ENCODE assay signal across 21 cellular contexts in the genomic region with DNA sequence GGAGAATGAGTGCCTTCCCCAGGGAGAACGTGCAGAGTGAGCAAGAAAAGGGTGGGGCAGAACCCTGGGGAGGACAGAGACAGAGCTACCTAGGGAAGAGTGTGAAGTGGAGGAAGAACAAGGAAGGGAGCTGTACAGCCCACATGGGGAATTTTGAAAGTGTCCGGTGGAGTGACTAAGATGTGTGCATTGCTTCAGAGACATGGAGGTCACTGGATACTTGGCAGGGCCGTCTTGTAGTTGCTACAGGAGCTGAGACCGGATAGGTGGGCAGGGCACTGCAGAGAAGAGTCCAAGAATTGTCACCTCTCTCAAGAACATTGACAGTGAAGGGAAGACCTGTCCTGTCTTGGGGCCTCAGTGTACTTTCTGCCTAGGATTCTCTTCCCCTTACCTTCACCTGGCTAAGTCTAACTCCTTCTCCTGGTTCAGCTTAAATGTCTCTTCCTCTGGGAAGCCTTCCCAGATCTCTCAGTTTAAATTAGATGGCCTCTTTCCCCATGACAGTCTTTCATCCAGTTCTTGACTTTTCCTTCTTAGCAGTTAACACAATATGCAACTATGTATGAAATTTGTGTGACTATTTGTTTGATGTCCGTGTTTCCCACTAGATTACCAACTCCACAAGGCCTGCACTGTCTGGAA. TPM values are rescaled to one million over a fixed set of nuclear protein-coding genes. Genes with fewer than 3 reads are reported as not detected.
A peak's percentile ranks its signal among the peaks of the same experiment; 100 is the strongest.
DNase-seq lines count a peak whose midpoint lies in the region; ATAC-seq and TF ChIP-seq lines count a peak whose summit lies in the region.
"Had no signal": no experiment of that assay in that cellular context is flagged by ENCODE, and none has a peak within 500 bp of the region (broad histone marks: within the 10 kb centered on the region; RNA-seq: fewer than 3 reads in every experiment).

No MANE protein-coding gene starts in this region.

- CTCF ChIA-PET in mammary epithelial cell (lab: Charles Lee; ENCODE audit: low non-redundant PET): no interaction called here
- CTCF ChIA-PET in activated naive CD4-positive, alpha-beta T cell treated with anti-CD3 and anti-CD28 coated beads for 36 hours (lab: Charles Lee): interaction anchor here (1.3 to 1.4 kb wide), 3 partner anchors 14 to 36 kb away, joined by 3 to 5 read pairs (median 3); no protein-coding TSS in a partner anchor

- DNase-seq in right atrium auricular region (ENCODE audit: low spot score) (peak; percentile 50), right cardiac atrium (no peak), mammary epithelial cell (peak; percentile 57), foreskin fibroblast (peak; percentile 44 to 60), smooth muscle cell (lab: John Stamatoyannopoulos, UW; ENCODE audit: unreplicated experiment) (no peak), NCI-H146 (lab: John Stamatoyannopoulos, UW) (no peak)
- DNase-seq in effector memory CD4-positive, alpha-beta T cell: no peak
- no peak for DNase-seq in activated naive CD4-positive, alpha-beta T cell treated with anti-CD3 and anti-CD28 coated beads for 36 hours
- DNase-seq: CD8-positive, alpha-beta T cell; esophagus squamous epithelium; NCI-H187 treated with DMSO at 0.1 percent for 48 hours; NCI-H446; SHP77 treated with DMSO at 0.1 percent for 48 hours; sigmoid colon; stimulated activated CD4-positive, alpha-beta T cell treated with anti-CD3 and anti-CD28 coated beads, Interleukin-2, amount 100 ng/mL, for 24 hours; T-helper 17 cell had no signal

- H3K36me3 ChIP-seq in right atrium auricular region (no peaks in the 10 kb centered on the region), mammary epithelial cell (ENCODE audit: insufficient read depth, low read length) (no peaks in the 10 kb centered on the region), smooth muscle cell (ENCODE audit: low read depth) (no peaks in the 10 kb centered on the region)
- no peaks in the 10 kb centered on the region for H3K36me3 ChIP-seq in effector memory CD4-positive, alpha-beta T cell (ENCODE audit: control insufficient read depth, insufficient read depth, low read length)
- H3K36me3 ChIP-seq: esophagus squamous epithelium, neutrophil, sigmoid colon, vagina had no signal

- H3K4me2 ChIP-seq in mammary epithelial cell (ENCODE audit: insufficient read depth, low read depth, low read length) (no peak overlapping the region), smooth muscle cell (no peak overlapping the region)

- H4K20me1 ChIP-seq in mammary epithelial cell (ENCODE audit: insufficient read depth, low read length): no peaks in the 10 kb centered on the region
- H4K20me1 ChIP-seq in smooth muscle cell (ENCODE audit: low read depth): no peaks in the 10 kb centered on the region

- H3K9me3 ChIP-seq in right atrium auricular region: no peaks in the 10 kb centered on the region
- H3K9me3 ChIP-seq in right cardiac atrium (ENCODE audit: control insufficient read depth, low read length): no peaks in the 10 kb centered on the region
- no peaks in the 10 kb centered on the region for H3K9me3 ChIP-seq in mammary epithelial cell (replicated peaks; ENCODE audit: insufficient read depth, low read length)
- H3K9me3 ChIP-seq in smooth muscle cell (replicated peaks; ENCODE audit: low read depth): no peaks in the 10 kb centered on the region
- H3K9me3 ChIP-seq in effector memory CD4-positive, alpha-beta T cell (ENCODE audit: control insufficient read depth, low read length): no peaks in the 10 kb centered on the region
- H3K9me3 ChIP-seq: esophagus squamous epithelium, neutrophil, sigmoid colon, vagina had no signal

- H3K27me3 Mint-ChIP-seq in activated naive CD4-positive, alpha-beta T cell treated with anti-CD3 and anti-CD28 coated beads for 36 hours (ENCODE audit: low read depth): peaks cover 27% of the 10 kb centered on the region

- H3K79me2 ChIP-seq in mammary epithelial cell (ENCODE audit: insufficient read depth, low read length) (no peaks in the 10 kb centered on the region), smooth muscle cell (ENCODE audit: low read depth) (no peaks in the 10 kb centered on the region)

- no peak for TF ChIP-seq CTCF in right atrium auricular region (IDR thresholded peaks at IDR 0.05)
- TF ChIP-seq CTCF in mammary epithelial cell (conservative IDR thresholded peaks at IDR 0.05 in 1 of 2, IDR thresholded peaks at IDR 0.05 in 1 of 2; ENCODE audit: extremely low read depth in 1 of 2, insufficient read depth in 1 of 2, low read depth in 1 of 2, low read length in 2 of 2): no peak
- no peak for TF ChIP-seq CTCF in foreskin fibroblast (IDR thresholded peaks at IDR 0.05; ENCODE audit: low read depth, low read length)
- TF ChIP-seq CTCF in smooth muscle cell (IDR thresholded peaks at IDR 0.05; ENCODE audit: borderline replicate concordance, insufficient read depth, poor library complexity, severe bottlenecking): no peak

- H3K9ac ChIP-seq in mammary epithelial cell (ENCODE audit: insufficient read depth, low read length) (no peak overlapping the region), smooth muscle cell (ENCODE audit: low read depth) (no peak overlapping the region)

- H3K4me1 ChIP-seq in right atrium auricular region (peaks cover 0 to 34% of the 10 kb centered on the region in 2 donors), right cardiac atrium (ENCODE audit: control insufficient read depth, insufficient read depth, low read length) (peaks cover 7% of the 10 kb centered on the region), mammary epithelial cell (ENCODE audit: insufficient read depth, low read length) (peaks cover 12% of the 10 kb centered on the region), smooth muscle cell (ENCODE audit: low read depth) (peaks cover 6% of the 10 kb centered on the region)
- H3K4me1 ChIP-seq in effector memory CD4-positive, alpha-beta T cell (ENCODE audit: control insufficient read depth, insufficient read depth, low read length, poor library complexity, severe bottlenecking): no peaks in the 10 kb centered on the region

- H3K4me3 ChIP-seq in right atrium auricular region (no peak overlapping the region), right cardiac atrium (ENCODE audit: low read length) (no peak overlapping the region), mammary epithelial cell (replicated peaks in 1 of 3; ENCODE audit: insufficient read depth in 1 of 3, low read depth in 2 of 3, low read length in 3 of 3) (no peak overlapping the region), foreskin fibroblast (ENCODE audit: low read depth in 1 of 2, low read length in 2 of 2) (no peak overlapping the region), smooth muscle cell (no peak overlapping the region)
- no peak overlapping the region for H3K4me3 ChIP-seq in effector memory CD4-positive, alpha-beta T cell (ENCODE audit: insufficient read depth, low read depth, low read length, poor library complexity, severe bottlenecking)
- H3K4me3 ChIP-seq: esophagus squamous epithelium, sigmoid colon, vagina had no signal

- H3K9me3 Mint-ChIP-seq in activated naive CD4-positive, alpha-beta T cell treated with anti-CD3 and anti-CD28 coated beads for 36 hours: no peaks in the 10 kb centered on the region
- H3K9me3 Mint-ChIP-seq: CD8-positive, alpha-beta T cell; dendritic cell treated with granulocyte-macrophage colony-stimulating factor and Interleukin-4, amounts not matched to agents 40 ng/mL and 50 ng/mL, for 4 days; WTC11 had no signal

- dilution Hi-C loops in mammary epithelial cell (cut with HindIII; ENCODE audit: low sequenced_read_pairs): no loop called here

- ATAC-seq in right cardiac atrium: no peak
- ATAC-seq: CD8-positive, alpha-beta T cell; T-helper 17 cell; WTC11 had no signal

- peaks cover 6% of the 10 kb centered on the region for H3F3A ChIP-seq in smooth muscle cell (ENCODE audit: low read depth)

- intact Hi-C loops in right cardiac atrium (cut with DNase I) (no loop called here), mammary epithelial cell (cut with micrococcal nuclease) (no loop called here)
- intact Hi-C loops in activated naive CD4-positive, alpha-beta T cell treated with anti-CD3 and anti-CD28 coated beads for 36 hours (cut with micrococcal nuclease): no loop called here

- 75% methylated on average over 5 of the region's 5 CpGs for WGBS in right cardiac atrium
- 48% methylated on average over 5 of the region's 5 CpGs for WGBS in mammary epithelial cell (ENCODE audit: low coverage, missing lambda C conversion rate)
- 73% methylated on average over 5 of the region's 5 CpGs for WGBS in smooth muscle cell (ENCODE audit: low lambda C conversion rate)

- in situ Hi-C loops in mammary epithelial cell (cut with MboI; ENCODE audit: low sequenced_read_pairs in 2 of 2): no loop called here

- H3K27ac ChIP-seq in right atrium auricular region (no peak overlapping the region), right cardiac atrium (ENCODE audit: low read length) (no peak overlapping the region), mammary epithelial cell (ENCODE audit: insufficient read depth, low read depth, low read length) (no peak overlapping the region), smooth muscle cell (ENCODE audit: low read depth) (no peak overlapping the region)
- H3K27ac ChIP-seq in effector memory CD4-positive, alpha-beta T cell (ENCODE audit: insufficient read depth, low read length, poor library complexity, severe bottlenecking): no peak overlapping the region
- H3K27ac ChIP-seq: esophagus squamous epithelium, neutrophil, sigmoid colon, vagina had no signal

- BruUV-seq in mammary epithelial cell (replicated peaks; lab: Mats Ljungman, UMichigan): no TSS peak

- no peaks in the 10 kb centered on the region for H3K36me3 Mint-ChIP-seq in activated naive CD4-positive, alpha-beta T cell treated with anti-CD3 and anti-CD28 coated beads for 36 hours (ENCODE audit: low read depth)
- H3K36me3 Mint-ChIP-seq: CD8-positive, alpha-beta T cell; WTC11 had no signal

- no peak overlapping the region for H3K4me3 Mint-ChIP-seq in activated naive CD4-positive, alpha-beta T cell treated with anti-CD3 and anti-CD28 coated beads for 36 hours
- H3K4me3 Mint-ChIP-seq: CD8-positive, alpha-beta T cell; dendritic cell treated with granulocyte-macrophage colony-stimulating factor and Interleukin-4, amounts not matched to agents 40 ng/mL and 50 ng/mL, for 4 days; T-helper 17 cell; WTC11 had no signal

- no peaks in the 10 kb centered on the region for H3K4me1 Mint-ChIP-seq in activated naive CD4-positive, alpha-beta T cell treated with anti-CD3 and anti-CD28 coated beads for 36 hours (ENCODE audit: low read depth)

- H3K27ac Mint-ChIP-seq in activated naive CD4-positive, alpha-beta T cell treated with anti-CD3 and anti-CD28 coated beads for 36 hours: no peak overlapping the region
- H3K27ac Mint-ChIP-seq: CD8-positive, alpha-beta T cell; dendritic cell treated with granulocyte-macrophage colony-stimulating factor and Interleukin-4, amounts not matched to agents 40 ng/mL and 50 ng/mL, for 4 days; T-helper 17 cell; WTC11 had no signal

- H3K27me3 ChIP-seq in right atrium auricular region (no peaks in the 10 kb centered on the region), right cardiac atrium (ENCODE audit: control insufficient read depth, insufficient read depth) (no peaks in the 10 kb centered on the region), mammary epithelial cell (ENCODE audit: insufficient read depth, low read length) (no peaks in the 10 kb centered on the region), smooth muscle cell (ENCODE audit: low read depth) (no peaks in the 10 kb centered on the region)
- peaks cover 9% of the 10 kb centered on the region for H3K27me3 ChIP-seq in effector memory CD4-positive, alpha-beta T cell (replicated peaks; ENCODE audit: control insufficient read depth, insufficient read depth, low read length, poor library complexity, severe bottlenecking)
- H3K27me3 ChIP-seq: vagina had no signal

- H2AFZ ChIP-seq in mammary epithelial cell (ENCODE audit: low read depth, low read length) (no peak overlapping the region), smooth muscle cell (ENCODE audit: low read depth) (no peak overlapping the region)

RNA-seq across cellular contexts. Expression of a gene that starts 9.2 kb away (rescaled TPM):
- total RNA-seq in right atrium auricular region (1 to 10 TPM in 1 of 2 donors, under 1 TPM in 1; 0.19 to 1.9 TPM), right cardiac atrium (1 to 10 TPM in 3 of 4 donors, under 1 TPM in 1; 0.96 to 2.7 (median 2.0) TPM), mammary epithelial cell (under 1 TPM; under 0.01 to 0.28 TPM), smooth muscle cell (5.0 and 13.8 TPM in 2 replicates)
- polyA plus RNA-seq in right cardiac atrium (0.70 TPM), mammary epithelial cell (0.46 TPM), smooth muscle cell (3.7 and 13.6 TPM in 2 replicates)
- polyA minus RNA-seq in mammary epithelial cell: not detected
- not detected for total RNA-seq in activated naive CD4-positive, alpha-beta T cell treated with anti-CD3 and anti-CD28 coated beads for 36 hours
- total RNA-seq: CD8-positive, alpha-beta T cell; T-helper 17 cell; WTC11 had no signal
- polyA plus RNA-seq: AG04450 had no signal

RNA-seq across cellular contexts. Expression of a gene that starts 44.9 kb away (rescaled TPM):
- total RNA-seq in right atrium auricular region: 10 to 100 TPM in 1 of 2 donors, 1 to 10 TPM in 1; 9.5 to 14.7 TPM
- total RNA-seq in right cardiac atrium: 10 to 100 TPM in 1 of 4 donors, 1 to 10 TPM in 3; 5.5 to 15.1 (median 9.2) TPM
- polyA plus RNA-seq in right cardiac atrium: 5.4 TPM
- total RNA-seq in mammary epithelial cell: 10 to 100 TPM in 1 of 2 donors, 1 to 10 TPM in 1; 7.8 to 21.6 TPM
- polyA plus RNA-seq in mammary epithelial cell: 27.6 TPM
- 31.5 TPM for polyA minus RNA-seq in mammary epithelial cell
- 0.99 and 5.8 TPM in 2 replicates for total RNA-seq in smooth muscle cell
- polyA plus RNA-seq in smooth muscle cell: 1.9 TPM in 1 of 2 replicates, not detected in the other
- not detected for total RNA-seq in activated naive CD4-positive, alpha-beta T cell treated with anti-CD3 and anti-CD28 coated beads for 36 hours
- total RNA-seq: CD8-positive, alpha-beta T cell had no signal
- polyA plus RNA-seq: AG04450 had no signal

RNA-seq across cellular contexts. Expression of a gene that starts 45.1 kb away (rescaled TPM):
- 10 to 100 TPM; 41.6 to 59.9 TPM for total RNA-seq in right atrium auricular region
- 10 to 100 TPM; 47.6 to 53.8 (median 49.3) TPM for total RNA-seq in right cardiac atrium
- polyA plus RNA-seq in right cardiac atrium: 34.0 TPM
- 10 to 100 TPM; 19.5 to 25.4 TPM for total RNA-seq in mammary epithelial cell
- 12.1 TPM for polyA plus RNA-seq in mammary epithelial cell
- polyA minus RNA-seq in mammary epithelial cell: 17.2 TPM
- 18.0 and 18.5 TPM in 2 replicates for total RNA-seq in smooth muscle cell
- polyA plus RNA-seq in smooth muscle cell: 27.4 and 27.8 TPM in 2 replicates
- total RNA-seq in activated naive CD4-positive, alpha-beta T cell treated with anti-CD3 and anti-CD28 coated beads for 36 hours: under 1 TPM in 1 of 2 experiments, not detected in 1; 0.19 TPM

Comparison
In these comparisons a context has a peak if more than half of its experiments do, and no peak if none do; other contexts are left out.
1. DNase-seq: peak in right atrium auricular region (single experiment), mammary epithelial cell (single experiment) and foreskin fibroblast (2 of 2); none in right cardiac atrium (0 of 3), smooth muscle cell (single experiment), NCI-H146 (single experiment), effector memory CD4-positive, alpha-beta T cell (0 of 3) and activated naive CD4-positive, alpha-beta T cell treated with anti-CD3 and anti-CD28 coated beads for 36 hours (single experiment).
2. RNA of a gene that starts 45.1 kb away (total RNA-seq): 41.6 to 59.9 TPM in right atrium auricular region, 47.6 to 53.8 TPM in right cardiac atrium, 19.5 to 25.4 TPM in mammary epithelial cell and 18.0 to 18.5 TPM in smooth muscle cell; 0.19 TPM in activated naive CD4-positive, alpha-beta T cell treated with anti-CD3 and anti-CD28 coated beads for 36 hours; every median in the first group is over 10 times any median in the second.